ENCODE assay signal across 24 cellular contexts in the genomic region with DNA sequence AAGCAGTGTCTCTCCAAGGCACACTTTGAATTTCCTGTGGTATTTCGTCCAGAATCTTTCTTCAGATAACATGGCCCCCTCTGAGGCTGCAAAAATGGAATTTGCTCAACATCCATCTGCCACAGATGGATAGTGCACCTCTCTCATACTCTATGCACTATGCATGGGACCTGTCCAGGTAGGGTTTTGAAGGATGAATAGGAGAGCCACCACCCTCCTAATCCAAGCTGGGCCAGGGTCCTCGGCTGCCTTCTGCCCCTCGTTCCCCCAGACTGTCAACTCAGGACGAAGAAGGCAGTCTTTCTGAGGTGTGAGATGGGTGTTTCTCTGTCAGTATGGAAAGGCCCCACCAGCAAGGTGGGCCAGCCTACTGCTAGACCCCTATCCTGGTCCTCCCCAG.
"Had no signal": no experiment of that assay in that cellular context is flagged by ENCODE, and none has a peak within 500 bp of the region (broad histone marks: within the 10 kb centered on the region; RNA-seq: fewer than 3 reads in every experiment).

No MANE protein-coding gene starts in this region.

- H3K4me1 Mint-ChIP-seq: activated naive CD4-positive, alpha-beta T cell treated with anti-CD3 and anti-CD28 coated beads, Interleukin-2, amount 50 U/mL, for 24 hours had no signal

- H3K36me3 Mint-ChIP-seq: activated naive CD4-positive, alpha-beta T cell treated with anti-CD3 and anti-CD28 coated beads, Interleukin-2, amount 50 U/mL, for 24 hours had no signal

- H3K4me3 Mint-ChIP-seq: activated CD8-positive, alpha-beta T cell treated with anti-CD3 and anti-CD28 coated beads, Interleukin-2, amount 10 ng/mL, durations not matched to agents 7 days and 5 days; activated naive CD4-positive, alpha-beta T cell treated with anti-CD3 and anti-CD28 coated beads, Interleukin-2, amount 50 U/mL, for 24 hours; activated T-cell treated with anti-CD3 and anti-CD28 coated beads, Interleukin-2, amount 50 U/mL, for 24 hours; activated T-helper 1 cell treated with anti-CD3 and anti-CD28 coated beads, Interleukin-12 subunit alpha, Interleukin-12 subunit beta, Interleukin-2, Interleukin-4 antibody, amounts not matched to agents 30 ng/mL and 10 ng/mL and 1 ng/mL, durations not matched to agents 14 hours and 24 hours and 36 hours had no signal

- H3K4me3 ChIP-seq: breast epithelium had no signal

- H3K9me3 ChIP-seq: breast epithelium had no signal

- ATAC-seq: activated CD4-positive, CD25-positive, alpha-beta regulatory T cell treated with anti-CD3 and anti-CD28 coated beads, Interleukin-2, amount 50 U/mL, for 24 hours; activated CD8-positive, alpha-beta T cell treated with anti-CD3 and anti-CD28 coated beads, Interleukin-2, amount 10 ng/mL, durations not matched to agents 7 days and 5 days had no signal

- H3K4me1 ChIP-seq: breast epithelium had no signal

- H3K27me3 ChIP-seq: breast epithelium had no signal

- H3K36me3 ChIP-seq: breast epithelium had no signal

- H3K27ac ChIP-seq: breast epithelium, VCaP had no signal

- H3K27ac Mint-ChIP-seq: activated CD8-positive, alpha-beta T cell treated with anti-CD3 and anti-CD28 coated beads, Interleukin-2, amount 10 ng/mL, durations not matched to agents 7 days and 5 days; activated naive CD4-positive, alpha-beta T cell treated with anti-CD3 and anti-CD28 coated beads, Interleukin-2, amount 50 U/mL, for 24 hours; activated T-cell treated with anti-CD3 and anti-CD28 coated beads, Interleukin-2, amount 50 U/mL, for 24 hours; activated T-helper 1 cell treated with anti-CD3 and anti-CD28 coated beads, Interleukin-12 subunit alpha, Interleukin-12 subunit beta, Interleukin-2, Interleukin-4 antibody, amounts not matched to agents 30 ng/mL and 10 ng/mL and 1 ng/mL, durations not matched to agents 14 hours and 24 hours and 36 hours had no signal

- H3K9me3 Mint-ChIP-seq: activated naive CD4-positive, alpha-beta T cell treated with anti-CD3 and anti-CD28 coated beads, Interleukin-2, amount 50 U/mL, for 24 hours; activated T-cell treated with anti-CD3 and anti-CD28 coated beads, Interleukin-2, amount 50 U/mL, for 24 hours; activated T-helper 1 cell treated with anti-CD3 and anti-CD28 coated beads, Interleukin-12 subunit alpha, Interleukin-12 subunit beta, Interleukin-2, Interleukin-4 antibody, amounts not matched to agents 30 ng/mL and 10 ng/mL and 1 ng/mL, durations not matched to agents 14 hours and 24 hours and 36 hours had no signal

- DNase-seq: activated CD4-positive, alpha-beta T cell treated with anti-CD3 and anti-CD28 coated beads for 48 hours; activated CD4-positive, alpha-beta T cell treated with anti-CD3 and anti-CD28 coated beads, Interleukin-2, amount 50 U/mL, for 4 hours; activated CD8-positive, alpha-beta T cell treated with anti-CD3 and anti-CD28 coated beads, Interleukin-2, amount 10 ng/mL, durations not matched to agents 7 days and 5 days; activated effector memory CD4-positive, alpha-beta T cell treated with Interleukin-2 at 50 U/mL for 16 hours; activated naive CD4-positive, alpha-beta T cell; activated T-cell treated with anti-CD3 and anti-CD28 coated beads, Interleukin-2, amount 50 U/mL, for 24 hours; central memory CD4-positive, alpha-beta T cell; KG1; NCI-H1092; NCI-H1417; NCI-H2029; NCI-H2107; NCI-H2171 treated with DMSO at 0.1 percent for 48 hours; NCI-H226; NCI-H510A; NCI-H526 treated with DMSO at 0.1 percent for 48 hours; NCI-H82; SIG-M5; T-helper 1 cell had no signal
